ENCODE assay signal across 8 cellular contexts in genomic region chr4:83013420-83013867, GRCh38. TPM values are rescaled to one million over a fixed set of nuclear protein-coding genes. Genes with fewer than 3 reads are reported as not detected.
A peak's percentile ranks its signal among the peaks of the same experiment; 100 is the strongest.
DNase-seq lines count a peak whose midpoint lies in the region; ATAC-seq and TF ChIP-seq lines count a peak whose summit lies in the region.

No MANE protein-coding gene starts in this region.

- H3K36me3 Mint-ChIP-seq in naive thymus-derived CD8-positive, alpha-beta T cell = no peaks in the 10 kb centered on the region

- ATAC-seq in naive thymus-derived CD8-positive, alpha-beta T cell = no peak
- ATAC-seq in HG03460 (IDR thresholded peaks at IDR 0.05; ENCODE audit: unreplicated experiment) = no peak
- no peak for ATAC-seq in GM21576 (IDR thresholded peaks at IDR 0.05; ENCODE audit: unreplicated experiment)
- ATAC-seq in HG02852 (IDR thresholded peaks at IDR 0.05; ENCODE audit: unreplicated experiment) = no peak

- peaks cover 15% of the 10 kb centered on the region for H3K36me3 ChIP-seq in DOHH2 (ENCODE audit: control insufficient read depth, low read length)

- H3K9me2 ChIP-seq in DOHH2 (replicated peaks; ENCODE audit: control insufficient read depth, low read length) = no peaks in the 10 kb centered on the region

- H3K27me3 ChIP-seq in DOHH2 (ENCODE audit: control insufficient read depth, low read length) = no peaks in the 10 kb centered on the region

- H3K79me2 ChIP-seq in DOHH2 (ENCODE audit: control insufficient read depth, low read length) = peaks cover 41% of the 10 kb centered on the region

- H3K4me1 ChIP-seq in DOHH2 (ENCODE audit: control insufficient read depth, low read length) = peaks cover 22% of the 10 kb centered on the region

- no peak for TF ChIP-seq CTCF in DOHH2 (IDR thresholded peaks at IDR 0.05; ENCODE audit: low read depth, low read length, poor library complexity, severe bottlenecking)

- H3K9me3 Mint-ChIP-seq in naive thymus-derived CD8-positive, alpha-beta T cell = no peaks in the 10 kb centered on the region

- no peaks in the 10 kb centered on the region for H3K27me3 Mint-ChIP-seq in naive thymus-derived CD8-positive, alpha-beta T cell

- H3F3A ChIP-seq in DOHH2 (ENCODE audit: control insufficient read depth, insufficient read depth) = peaks cover 16% of the 10 kb centered on the region

- H3K4me1 Mint-ChIP-seq in naive thymus-derived CD8-positive, alpha-beta T cell = peaks cover 19 to 45% (median 40%) of the 10 kb centered on the region in 4 donors

- POLR2A ChIA-PET in naive thymus-derived CD8-positive, alpha-beta T cell (lab: Charles Lee) = interaction anchor here (0.5 to 5.5 kb wide), 10 partner anchors 17 to 640 kb away, joined by 3 to 65 read pairs (median 4); partner anchors contain the start of genes ABRAXAS1, COPS4, COQ2 and HNRNPD

- peak; percentile 35 for DNase-seq in NCI-H2227 (lab: John Stamatoyannopoulos, UW; ENCODE audit: unreplicated experiment)
- peak; percentile 21 for DNase-seq in dermis blood vessel endothelial cell
- DNase-seq in naive thymus-derived CD8-positive, alpha-beta T cell = no peak
- no peak for DNase-seq in A172 (ENCODE audit: low spot score)

- no peaks in the 10 kb centered on the region for H4K20me1 ChIP-seq in DOHH2 (ENCODE audit: control insufficient read depth, insufficient read depth, low read depth, low read length)

- H3K9me3 ChIP-seq in DOHH2 (ENCODE audit: control insufficient read depth, insufficient read depth, low read length) = no peaks in the 10 kb centered on the region

- peak overlapping the region; percentile 100 for H3K4me3 ChIP-seq in DOHH2 (ENCODE audit: low read length)

- H3K27ac Mint-ChIP-seq in naive thymus-derived CD8-positive, alpha-beta T cell = peak overlapping the region; percentile 85 to 98 (median 93)

- peak overlapping the region; percentile 90 to 98 (median 95) for H3K4me3 Mint-ChIP-seq in naive thymus-derived CD8-positive, alpha-beta T cell

- peak overlapping the region; percentile 48 for H3K27ac ChIP-seq in DOHH2 (ENCODE audit: low read depth, low read length)

- peak overlapping the region; percentile 88 for H3K4me2 ChIP-seq in DOHH2 (ENCODE audit: low read length)

RNA-seq across cellular contexts. Expression of gene LIN54, which starts 2.8 kb away (rescaled TPM):
- total RNA-seq in dermis blood vessel endothelial cell = 10.9 and 16.9 TPM in 2 replicates
- total RNA-seq in naive thymus-derived CD8-positive, alpha-beta T cell = 10 to 100 TPM; 23.6 to 24.1 TPM
- polyA plus RNA-seq in naive thymus-derived CD8-positive, alpha-beta T cell = 10 to 100 TPM in 1 of 3 donors, 1 to 10 TPM in 2; 9.4 to 10.7 (median 9.5) TPM
- total RNA-seq in A172 (2014; rRNA removed; shearing (Covaris generic)) = 33.5 and 35.1 TPM in 2 replicates

RNA-seq across cellular contexts. Expression of gene COPS4, which starts 21.5 kb away (rescaled TPM):
- 79.0 and 144 TPM in 2 replicates for total RNA-seq in dermis blood vessel endothelial cell
- 10 to 100 TPM; 26.1 to 28.9 TPM for total RNA-seq in naive thymus-derived CD8-positive, alpha-beta T cell
- polyA plus RNA-seq in naive thymus-derived CD8-positive, alpha-beta T cell = 10 to 100 TPM; 58.4 to 62.5 (median 61.2) TPM
- 94.3 and 103 TPM in 2 replicates for total RNA-seq in A172 (2014; rRNA removed; shearing (Covaris generic))

Comparison
In these comparisons a context has a peak if more than half of its experiments do, and no peak if none do; other contexts are left out.
1. DNase-seq: peak in NCI-H2227 (single experiment) and dermis blood vessel endothelial cell (single experiment); none in naive thymus-derived CD8-positive, alpha-beta T cell (0 of 10) and A172 (single experiment).